15 cellular contexts compared by ENCODE assay signal in the genomic region with DNA sequence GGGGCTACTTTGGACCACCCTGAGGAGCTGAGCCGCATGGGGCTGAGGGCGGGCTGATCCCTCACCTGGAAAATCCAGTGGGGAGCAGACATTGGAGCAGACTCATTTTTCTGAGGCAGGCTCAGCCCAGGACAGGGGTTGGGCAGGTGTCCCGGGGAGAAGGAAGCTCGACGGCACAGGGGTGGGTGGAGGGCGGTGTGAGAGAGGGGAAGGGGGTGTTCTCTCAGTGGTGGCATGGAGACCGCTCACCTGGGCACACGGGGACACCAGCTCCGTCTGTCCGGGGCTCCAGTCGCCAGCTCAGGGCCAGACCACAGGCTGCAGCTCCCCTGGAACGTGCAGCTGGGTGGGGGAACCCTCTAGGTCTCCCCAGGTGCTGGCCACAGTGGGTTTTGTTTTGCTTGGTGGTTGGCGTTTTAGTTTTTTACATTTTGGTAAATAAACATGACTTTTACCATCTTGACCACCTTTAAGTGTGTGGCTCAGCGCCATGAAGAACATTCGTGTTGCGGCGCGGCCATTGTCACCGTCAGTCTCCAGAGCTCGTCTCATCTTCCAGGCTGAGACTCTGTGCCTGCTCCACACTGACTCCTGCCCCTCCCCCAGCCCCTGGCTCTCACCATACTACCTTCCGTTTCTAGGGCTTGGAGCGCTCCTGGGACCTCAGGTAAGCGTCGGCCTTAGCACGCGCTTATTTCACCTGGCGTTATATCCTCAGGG. TPM values are rescaled to one million over a fixed set of nuclear protein-coding genes. Genes with fewer than 3 reads are reported as not detected.
DNase-seq lines count a peak whose midpoint lies in the region; ATAC-seq and TF ChIP-seq lines count a peak whose summit lies in the region.
"Had no signal": no experiment of that assay in that cellular context is flagged by ENCODE, and none has a peak within 500 bp of the region (broad histone marks: within the 10 kb centered on the region; RNA-seq: fewer than 3 reads in every experiment).

No MANE protein-coding gene starts in this region.

- intact Hi-C loops in left cardiac atrium (cut with DNase I), result no loop called here
- intact Hi-C loops in cardiac septum (cut with DNase I), result no loop called here
- intact Hi-C loops in lower lobe of right lung (cut with DNase I), result no loop called here
- intact Hi-C loops in spleen (cut with DNase I; ENCODE audit: low total_unique reads), result no loop called here

- H3K4me3 Mint-ChIP-seq in endothelial cell (ENCODE audit: unreplicated experiment), result no peak overlapping the region
- H3K4me3 Mint-ChIP-seq: CD4-positive, alpha-beta T cell; H9 had no signal

- ATAC-seq in left cardiac atrium (no peak), lower lobe of right lung (no peak)

- no peaks in the 10 kb centered on the region for H3K9me3 Mint-ChIP-seq in endothelial cell (ENCODE audit: unreplicated experiment)
- H3K9me3 Mint-ChIP-seq: CD4-positive, alpha-beta T cell had no signal

- H3K4me3 ChIP-seq in lower lobe of right lung (no peak overlapping the region), spleen (no peak overlapping the region)

- WGBS in spleen, 5 donors, result 83 to 93% (median 86%) methylated on average over 27 of the region's 27 CpGs

- DNase-seq in left cardiac atrium (peak; percentile 14), cardiac septum (ENCODE audit: low spot score) (no peak), endothelial cell (ENCODE audit: low spot score) (no peak), lower lobe of right lung (peak; percentile 40), spleen (peak; percentile 44), NOMO-1 treated with dmso at 0.1 percent for 144 hours (lab: John Stamatoyannopoulos, UW; ENCODE audit: unreplicated experiment) (no peak), dermis blood vessel endothelial cell (no peak), NCI-H2081 (lab: John Stamatoyannopoulos, UW) (no peak)
- DNase-seq: BE2C; C1 segment of cervical spinal cord; Caco-2; CD4-positive, alpha-beta T cell; H9 had no signal

- H3K9me3 ChIP-seq in lower lobe of right lung (no peaks in the 10 kb centered on the region), spleen (no peaks in the 10 kb centered on the region)
- H3K9me3 ChIP-seq: BE2C, Caco-2 had no signal

- TF ChIP-seq POLR2A in spleen (IDR thresholded peaks at IDR 0.05), result no peak

- TF ChIP-seq CTCF in endothelial cell (IDR thresholded peaks at IDR 0.05; ENCODE audit: unreplicated experiment) (no peak), lower lobe of right lung (IDR thresholded peaks at IDR 0.05) (no peak), spleen (IDR thresholded peaks at IDR 0.05 in 8 of 11, conservative IDR thresholded peaks at IDR 0.05 in 3 of 11) (no peak)

- H3K27ac Mint-ChIP-seq in endothelial cell (ENCODE audit: unreplicated experiment), result peak overlapping the region; percentile 52
- H3K27ac Mint-ChIP-seq: CD4-positive, alpha-beta T cell; H9 had no signal

- H3K36me3 ChIP-seq in lower lobe of right lung (no peaks in the 10 kb centered on the region), spleen (no peaks in the 10 kb centered on the region)
- H3K36me3 ChIP-seq: BE2C had no signal

- no peaks in the 10 kb centered on the region for H3K36me3 Mint-ChIP-seq in endothelial cell (ENCODE audit: low read depth, unreplicated experiment)

- H3K4me1 ChIP-seq in lower lobe of right lung (peaks cover 24% of the 10 kb centered on the region), spleen (peaks cover 0 to 61% (median 25%) of the 10 kb centered on the region in 6 donors)
- H3K4me1 ChIP-seq: BE2C had no signal

- peaks cover 6% of the 10 kb centered on the region for H3K4me1 Mint-ChIP-seq in endothelial cell (ENCODE audit: unreplicated experiment)

- no peaks in the 10 kb centered on the region for H3K27me3 ChIP-seq in lower lobe of right lung (ENCODE audit: low read depth)
- H3K27me3 ChIP-seq in spleen (replicated peaks in 1 of 7), result no peaks in the 10 kb centered on the region
- H3K27me3 ChIP-seq: BE2C had no signal

- H3K27me3 Mint-ChIP-seq in endothelial cell (ENCODE audit: unreplicated experiment), result peaks cover 4% of the 10 kb centered on the region
- H3K27me3 Mint-ChIP-seq: CD4-positive, alpha-beta T cell had no signal

- H3K27ac ChIP-seq in lower lobe of right lung, result no peak overlapping the region
- peak overlapping the region in 2 of 8 donors; percentile 80 to 88 for H3K27ac ChIP-seq in spleen

RNA-seq across cellular contexts. Expression of a gene that starts 4.3 kb away (rescaled TPM):
- total RNA-seq in left cardiac atrium (not detected), cardiac septum (not detected), endothelial cell (ENCODE audit: unreplicated experiment) (not detected), lower lobe of right lung (17.0 TPM), spleen (under 1 TPM in 2 of 7 donors, not detected in 5; 0.33 to 0.70 TPM), dermis blood vessel endothelial cell (not detected in 2 replicates)
- polyA plus RNA-seq in spleen, result under 1 TPM in 2 of 3 donors, not detected in 1; 0.04 to 0.13 TPM
- total RNA-seq: A172; CD4-positive, alpha-beta T cell; H1 had no signal

RNA-seq across cellular contexts. Expression of a gene that starts 5.8 kb away (rescaled TPM):
- total RNA-seq in left cardiac atrium (not detected), cardiac septum (not detected), endothelial cell (ENCODE audit: unreplicated experiment) (not detected), lower lobe of right lung (3.4 TPM), spleen (1 to 10 TPM in 4 of 7 donors, under 1 TPM in 3; 0.29 to 3.6 (median 1.1) TPM), dermis blood vessel endothelial cell (not detected in 2 replicates)
- polyA plus RNA-seq in spleen, result under 1 TPM; 0.04 to 0.74 (median 0.17) TPM
- total RNA-seq: A172; Caco-2; CD4-positive, alpha-beta T cell; H1; H9 had no signal
- polyA plus RNA-seq: H1 had no signal

RNA-seq across cellular contexts. Expression of a gene that starts 31.7 kb away (rescaled TPM):
- under 1 TPM; 0.24 to 0.29 TPM for total RNA-seq in left cardiac atrium
- total RNA-seq in cardiac septum, result not detected
- total RNA-seq in endothelial cell (ENCODE audit: unreplicated experiment), result not detected
- not detected for total RNA-seq in lower lobe of right lung
- 1 to 10 TPM in 5 of 7 donors, under 1 TPM in 1, not detected in 1; 0.70 to 4.5 (median 3.8) TPM for total RNA-seq in spleen
- polyA plus RNA-seq in spleen, result 1 to 10 TPM in 2 of 3 donors, under 1 TPM in 1; 0.61 to 1.5 (median 1.2) TPM
- not detected in 2 replicates for total RNA-seq in dermis blood vessel endothelial cell
- total RNA-seq: A172; CD4-positive, alpha-beta T cell; H1; H9 had no signal

Comparison
In these comparisons a context has a peak if more than half of its experiments do, and no peak if none do; other contexts are left out.
1. DNase-seq: peak in left cardiac atrium (single experiment), lower lobe of right lung (single experiment) and spleen (single experiment); none in cardiac septum (single experiment), endothelial cell (single experiment), NOMO-1 treated with dmso at 0.1 percent for 144 hours (single experiment), dermis blood vessel endothelial cell (single experiment) and NCI-H2081 (0 of 2).
2. RNA of a gene that starts 4.3 kb away (total RNA-seq): 17.0 TPM in lower lobe of right lung (single experiment); not detected in endothelial cell (single experiment), 0.33 to 0.70 TPM in spleen, not detected in left cardiac atrium, not detected in cardiac septum (single experiment) and not detected in dermis blood vessel endothelial cell; every median in the first group is over 10 times any median in the second.